Comparison of ENCODE assay signal across 1 cellular context in genomic region chr7:128103498-128104108, GRCh38.
A peak's percentile ranks its signal among the peaks of the same experiment; 100 is the strongest.
TF ChIP-seq lines count a peak whose summit lies in the region.

No MANE protein-coding gene starts in this region.

TF ChIP-seq in HepG2, 621 proteins besides CTCF, POLR2A, EP300 and RAD21 (continued from another document and continues in another):
- TF ChIP-seq THAP8 (CRISPR knock-in tag; IDR thresholded peaks at IDR 0.05; ENCODE audit: borderline replicate concordance) (no peak), KAT7 (CRISPR knock-in tag; IDR thresholded peaks at IDR 0.05; ENCODE audit: borderline replicate concordance) (peak; percentile 85; the same call in 1 of the 2 replicates), ATF3 (CRISPR knock-in tag; IDR thresholded peaks at IDR 0.05) (no peak), FOXA3 (CRISPR knock-in tag; IDR thresholded peaks at IDR 0.05) (peak; percentile 73), NFAT5 (CRISPR knock-in tag; IDR thresholded peaks at IDR 0.05) (no peak), BRD4 (CRISPR knock-in tag; IDR thresholded peaks at IDR 0.05) (no peak), GMEB1 (CRISPR knock-in tag; IDR thresholded peaks at IDR 0.05; ENCODE audit: borderline replicate concordance) (peak; percentile 51; the same call in 1 of the 2 replicates), ZNF224 (CRISPR knock-in tag; IDR thresholded peaks at IDR 0.05) (no peak), GATAD2A (CRISPR knock-in tag; IDR thresholded peaks at IDR 0.05) (peak; percentile 82), KDM2A (CRISPR knock-in tag; IDR thresholded peaks at IDR 0.05; ENCODE audit: borderline replicate concordance, low read depth) (peak; percentile 97), ZNF432 (CRISPR knock-in tag; IDR thresholded peaks at IDR 0.05; ENCODE audit: borderline replicate concordance) (no peak), ZNF180 (CRISPR knock-in tag; IDR thresholded peaks at IDR 0.05; ENCODE audit: borderline replicate concordance, low read depth) (no peak), ZNF441 (CRISPR knock-in tag; IDR thresholded peaks at IDR 0.05; ENCODE audit: borderline replicate concordance) (peak; percentile 92), ZNF724P (CRISPR knock-in tag; IDR thresholded peaks at IDR 0.05; ENCODE audit: borderline replicate concordance) (peak; percentile 88; the same call in 1 of the 2 replicates), SNAPC2 (CRISPR knock-in tag; IDR thresholded peaks at IDR 0.05) (peak; percentile 82; the same call in 1 of the 2 replicates), ZNF136 (CRISPR knock-in tag; IDR thresholded peaks at IDR 0.05; ENCODE audit: low read depth) (0 out of 2 replicates have a peak, but pooled peaks have one; percentile 62), ZNF232 (CRISPR knock-in tag; IDR thresholded peaks at IDR 0.05; ENCODE audit: borderline replicate concordance) (peak; percentile 60; the same call in 1 of the 2 replicates), SIN3A (IDR thresholded peaks at IDR 0.05; ENCODE audit: borderline replicate concordance, low read depth, low read length) (no peak), ZNF672 (CRISPR knock-in tag; IDR thresholded peaks at IDR 0.05) (no peak), ZNF713 (CRISPR knock-in tag; IDR thresholded peaks at IDR 0.05) (no peak), ZNF589 (CRISPR knock-in tag; conservative IDR thresholded peaks at IDR 0.05) (0 out of 2 replicates have a peak, but pooled peaks have one; percentile 63), SIN3B (IDR thresholded peaks at IDR 0.05; ENCODE audit: low read length) (no peak), CBX2 (IDR thresholded peaks at IDR 0.05; ENCODE audit: low read depth, low read length) (no peak), CBX2 (CRISPR knock-in tag; IDR thresholded peaks at IDR 0.05; ENCODE audit: low read depth) (no peak), ZNF160 (CRISPR knock-in tag; IDR thresholded peaks at IDR 0.05) (no peak), REL (CRISPR knock-in tag; conservative IDR thresholded peaks at IDR 0.05) (no peak), ZNF878 (CRISPR knock-in tag; IDR thresholded peaks at IDR 0.05) (peak; percentile 72; the same call in 1 of the 2 replicates), PAXIP1 (CRISPR knock-in tag; conservative IDR thresholded peaks at IDR 0.05) (peak; percentile 89), NFYC (CRISPR knock-in tag; IDR thresholded peaks at IDR 0.05) (peak; percentile 42; the same call in 1 of the 2 replicates), NR0B2 (CRISPR knock-in tag; IDR thresholded peaks at IDR 0.05) (no peak), ZNF710 (CRISPR knock-in tag; IDR thresholded peaks at IDR 0.05; ENCODE audit: borderline replicate concordance) (peak; percentile 86), DPF2 (CRISPR knock-in tag; IDR thresholded peaks at IDR 0.05; ENCODE audit: borderline replicate concordance, low read depth) (peak; percentile 80; the same call in 1 of the 2 replicates), CENPT (CRISPR knock-in tag; IDR thresholded peaks at IDR 0.05; ENCODE audit: low read depth) (no peak), SALL2 (CRISPR knock-in tag; IDR thresholded peaks at IDR 0.05) (peak; percentile 86; the same call in 1 of the 2 replicates), ZFP41 (CRISPR knock-in tag; IDR thresholded peaks at IDR 0.05; ENCODE audit: borderline replicate concordance) (no peak), ZNF547 (CRISPR knock-in tag; IDR thresholded peaks at IDR 0.05) (no peak), NCOR1 (IDR thresholded peaks at IDR 0.05; ENCODE audit: borderline replicate concordance, low read length) (peak; percentile 47; the same call in 1 of the 2 replicates), AGO1 (IDR thresholded peaks at IDR 0.05; ENCODE audit: low read depth, low read length, poor library complexity, severe bottlenecking) (no peak), MLLT10 (CRISPR knock-in tag; IDR thresholded peaks at IDR 0.05) (no peak), SMAD3 (CRISPR knock-in tag; IDR thresholded peaks at IDR 0.05) (peak; percentile 58), ZNF496 (CRISPR knock-in tag; IDR thresholded peaks at IDR 0.05; ENCODE audit: insufficient replicate concordance) (no peak), ZNF205 (CRISPR knock-in tag; IDR thresholded peaks at IDR 0.05) (0 out of 2 replicates have a peak, but pooled peaks have one; percentile 36), MATR3 (CRISPR knock-in tag; IDR thresholded peaks at IDR 0.05) (no peak), ZBTB38 (CRISPR knock-in tag; IDR thresholded peaks at IDR 0.05) (peak; percentile 67; the same call in 1 of the 2 replicates), ZBTB7B (CRISPR knock-in tag; IDR thresholded peaks at IDR 0.05) (peak; percentile 96), GLI4 (CRISPR knock-in tag; IDR thresholded peaks at IDR 0.05; ENCODE audit: borderline replicate concordance) (0 out of 2 replicates have a peak, but pooled peaks have one; percentile 33), HOXA3 (CRISPR knock-in tag; IDR thresholded peaks at IDR 0.05) (peak; percentile 89), SNRNP70 (IDR thresholded peaks at IDR 0.05; ENCODE audit: low read depth, low read length) (no peak), ZNF761 (CRISPR knock-in tag; conservative IDR thresholded peaks at IDR 0.05) (0 out of 2 replicates have a peak, but pooled peaks have one; percentile 28), ONECUT2 (CRISPR knock-in tag; IDR thresholded peaks at IDR 0.05) (no peak; the same call in 1 of the 2 replicates), ZC3H4 (CRISPR knock-in tag; IDR thresholded peaks at IDR 0.05; ENCODE audit: borderline replicate concordance) (no peak; the same call in 1 of the 2 replicates), ZNF235 (CRISPR knock-in tag; IDR thresholded peaks at IDR 0.05; ENCODE audit: borderline replicate concordance) (no peak), STAT5B (CRISPR knock-in tag; IDR thresholded peaks at IDR 0.05) (no peak), CERS6 (CRISPR knock-in tag; IDR thresholded peaks at IDR 0.05) (no peak), ZNF749 (CRISPR knock-in tag; IDR thresholded peaks at IDR 0.05; ENCODE audit: borderline replicate concordance) (no peak), KLF9 (CRISPR knock-in tag; IDR thresholded peaks at IDR 0.05; ENCODE audit: low read depth) (peak; percentile 34; the same call in 1 of the 2 replicates), BORCS8-MEF2B (CRISPR knock-in tag; IDR thresholded peaks at IDR 0.05) (peak; percentile 79; the same call in 1 of the 2 replicates), ZNF780A (CRISPR knock-in tag; IDR thresholded peaks at IDR 0.05) (no peak), TGIF2 (CRISPR knock-in tag; IDR thresholded peaks at IDR 0.05) (no peak), EED (CRISPR knock-in tag; IDR thresholded peaks at IDR 0.05) (peak; percentile 83; the same call in 1 of the 2 replicates)
